8 cellular contexts compared by ENCODE assay signal in genomic region chr14:61477845-61478438, GRCh38.
A peak's percentile ranks its signal among the peaks of the same experiment; 100 is the strongest.
DNase-seq lines count a peak whose midpoint lies in the region; ATAC-seq, FAIRE-seq and TF ChIP-seq lines count a peak whose summit lies in the region.

No MANE protein-coding gene starts in this region.

- H3K4me1 ChIP-seq in PC-9 (replicated peaks; ENCODE audit: insufficient read depth) = peaks cover 96% of the 10 kb centered on the region

- no peak for FAIRE-seq in frontal cortex (lab: Jason Lieb, UNC)

- no peak overlapping the region for H2AFZ ChIP-seq in PC-9

- H3F3A ChIP-seq in PC-9 (ENCODE audit: insufficient read depth, low read depth) = peaks cover 64% of the 10 kb centered on the region

- BruUV-seq in PC-9 (replicated peaks; lab: Mats Ljungman, UMichigan) = no TSS peak

- intact Hi-C loops in PC-9 (cut with micrococcal nuclease; ENCODE audit: unreplicated experiment) = no loop called here
- intact Hi-C loops in dorsolateral prefrontal cortex (cut with DNase I) = no loop called here

- no peaks in the 10 kb centered on the region for H3K9me3 Mint-ChIP-seq in natural killer cell treated with Interleukin-12 subunit alpha and Interleukin-12 subunit beta and Interleukin-15 and Interleukin-18, amount 100 ng/mL, for 72 hours

- DNase-seq in PC-9 = peak; percentile 62 to 87
- peak in 2 of 10 donors; percentile 26 to 56 for DNase-seq in dorsolateral prefrontal cortex
- no peak for DNase-seq in natural killer cell treated with Interleukin-12 subunit alpha and Interleukin-12 subunit beta and Interleukin-15 and Interleukin-18, amount 100 ng/mL, for 72 hours (ENCODE audit: low spot score)
- DNase-seq in frontal cortex (ENCODE audit: low spot score in 2 of 2) = no peak
- no peak for DNase-seq in SKM-1 (lab: John Stamatoyannopoulos, UW; ENCODE audit: unreplicated experiment)
- DNase-seq in HPDE6-E6E7 (ENCODE audit: extremely low spot score) = no peak
- no peak for DNase-seq in NCI-H774 (lab: John Stamatoyannopoulos, UW)

- no peaks in the 10 kb centered on the region; the same call in 1 of the 2 replicates for H3K9me2 ChIP-seq in PC-9 (ENCODE audit: insufficient read depth)

- H3K4me3 ChIP-seq in PC-9 (no peak overlapping the region), dorsolateral prefrontal cortex (no peak overlapping the region)

- H3K4me2 ChIP-seq in PC-9 = peak overlapping the region; percentile 66

- peak overlapping the region; percentile 66 for H3K4me3 Mint-ChIP-seq in natural killer cell treated with Interleukin-12 subunit alpha and Interleukin-12 subunit beta and Interleukin-15 and Interleukin-18, amount 100 ng/mL, for 72 hours

- H3K36me3 Mint-ChIP-seq in natural killer cell treated with Interleukin-12 subunit alpha and Interleukin-12 subunit beta and Interleukin-15 and Interleukin-18, amount 100 ng/mL, for 72 hours = peaks cover 24% of the 10 kb centered on the region

- CTCF ChIA-PET in PC-9 (lab: Charles Lee) = interaction anchor here (0.6 to 1.7 kb wide), 2 partner anchors 69 to 253 kb away, joined by 3 to 5 read pairs; no protein-coding TSS in a partner anchor

- POLR2A ChIA-PET in PC-9 (lab: Charles Lee; ENCODE audit: unreplicated experiment) = interaction anchor here (0.6 kb wide), 3 partner anchors 219 to 890 kb away, joined by 4 to 6 read pairs (median 5); no protein-coding TSS in a partner anchor

- peak; percentile 22 for ATAC-seq in GM19463 (IDR thresholded peaks at IDR 0.05; ENCODE audit: unreplicated experiment)
- no peak for ATAC-seq in natural killer cell treated with Interleukin-12 subunit alpha and Interleukin-12 subunit beta and Interleukin-15 and Interleukin-18, amount 100 ng/mL, for 72 hours

- no peak overlapping the region for H3K27ac Mint-ChIP-seq in natural killer cell treated with Interleukin-12 subunit alpha and Interleukin-12 subunit beta and Interleukin-15 and Interleukin-18, amount 100 ng/mL, for 72 hours

- H4K20me1 ChIP-seq in PC-9 (ENCODE audit: insufficient read depth) = no peaks in the 10 kb centered on the region

- H3K27me3 ChIP-seq in PC-9 (ENCODE audit: insufficient read depth, low read depth) = no peaks in the 10 kb centered on the region
- no peaks in the 10 kb centered on the region for H3K27me3 ChIP-seq in dorsolateral prefrontal cortex

- H3K27ac ChIP-seq in PC-9 = peak overlapping the region; percentile 94
- peak overlapping the region; percentile 16 to 94 (median 79) for H3K27ac ChIP-seq in dorsolateral prefrontal cortex

- H3K4me1 Mint-ChIP-seq in natural killer cell treated with Interleukin-12 subunit alpha and Interleukin-12 subunit beta and Interleukin-15 and Interleukin-18, amount 100 ng/mL, for 72 hours (ENCODE audit: low read depth in 2 of 2) = peaks cover 84 to 98% of the 10 kb centered on the region in 2 donors

- no peak for TF ChIP-seq CTCF in PC-9 (conservative IDR thresholded peaks at IDR 0.05)
- no peak for TF ChIP-seq CTCF in dorsolateral prefrontal cortex (IDR thresholded peaks at IDR 0.05 in 54 of 56, conservative IDR thresholded peaks at IDR 0.05 in 2 of 56; ENCODE audit: low read depth in 1 of 56, partially characterized antibody in 56 of 56)

- peaks cover 62% of the 10 kb centered on the region for H3K79me2 ChIP-seq in PC-9 (ENCODE audit: low read depth)

- H3K27me3 Mint-ChIP-seq in natural killer cell treated with Interleukin-12 subunit alpha and Interleukin-12 subunit beta and Interleukin-15 and Interleukin-18, amount 100 ng/mL, for 72 hours = no peaks in the 10 kb centered on the region

- no peaks in the 10 kb centered on the region for H3K36me3 ChIP-seq in PC-9 (ENCODE audit: low read depth)

- no peaks in the 10 kb centered on the region for H3K9me3 ChIP-seq in PC-9 (ENCODE audit: insufficient read depth, low read depth)

Comparison
In these comparisons a context has a peak if more than half of its experiments do, and no peak if none do; other contexts are left out.
1. DNase-seq: peak in PC-9 (2 of 2); none in natural killer cell treated with Interleukin-12 subunit alpha and Interleukin-12 subunit beta and Interleukin-15 and Interleukin-18, amount 100 ng/mL, for 72 hours (single experiment), frontal cortex (0 of 2), SKM-1 (single experiment), HPDE6-E6E7 (single experiment) and NCI-H774 (single experiment).